1 cellular context compared by ENCODE assay signal in the genomic region with DNA sequence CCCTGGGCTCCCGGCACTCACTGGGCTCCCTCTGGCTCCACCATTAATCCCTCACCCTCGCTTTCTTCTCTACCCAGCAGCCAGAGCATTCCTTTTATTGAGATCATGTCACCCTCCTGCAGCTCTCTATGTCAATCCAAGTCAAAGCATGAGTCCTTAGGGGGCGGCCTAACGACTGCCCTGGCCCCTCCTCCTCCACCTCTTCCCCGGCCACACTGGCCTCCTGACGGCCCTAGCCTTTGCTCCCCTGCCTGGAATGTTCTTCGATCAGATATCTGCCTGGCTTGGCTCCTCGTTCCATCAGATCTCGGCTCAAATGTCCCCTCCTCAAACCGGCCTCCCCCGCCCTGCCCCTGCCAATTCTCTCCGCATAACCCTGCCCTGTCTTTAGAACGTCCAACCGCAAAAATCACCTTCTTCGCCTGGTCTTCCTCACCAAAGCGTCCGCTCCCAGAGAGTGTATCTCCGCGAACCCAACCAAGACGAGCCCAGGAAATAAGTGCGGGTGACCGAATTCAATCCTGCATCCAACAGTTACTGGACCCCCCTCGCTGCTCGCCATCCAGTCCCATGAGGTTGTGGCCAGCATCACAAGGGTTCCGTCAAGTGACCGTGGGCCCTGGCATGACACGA.
TF ChIP-seq lines count a peak whose summit lies in the region.

No MANE protein-coding gene starts in this region.

TF ChIP-seq in WTC11, 78 proteins besides CTCF, POLR2A, EP300 and RAD21 (continued from another document):
- TF ChIP-seq, protein P1, sequence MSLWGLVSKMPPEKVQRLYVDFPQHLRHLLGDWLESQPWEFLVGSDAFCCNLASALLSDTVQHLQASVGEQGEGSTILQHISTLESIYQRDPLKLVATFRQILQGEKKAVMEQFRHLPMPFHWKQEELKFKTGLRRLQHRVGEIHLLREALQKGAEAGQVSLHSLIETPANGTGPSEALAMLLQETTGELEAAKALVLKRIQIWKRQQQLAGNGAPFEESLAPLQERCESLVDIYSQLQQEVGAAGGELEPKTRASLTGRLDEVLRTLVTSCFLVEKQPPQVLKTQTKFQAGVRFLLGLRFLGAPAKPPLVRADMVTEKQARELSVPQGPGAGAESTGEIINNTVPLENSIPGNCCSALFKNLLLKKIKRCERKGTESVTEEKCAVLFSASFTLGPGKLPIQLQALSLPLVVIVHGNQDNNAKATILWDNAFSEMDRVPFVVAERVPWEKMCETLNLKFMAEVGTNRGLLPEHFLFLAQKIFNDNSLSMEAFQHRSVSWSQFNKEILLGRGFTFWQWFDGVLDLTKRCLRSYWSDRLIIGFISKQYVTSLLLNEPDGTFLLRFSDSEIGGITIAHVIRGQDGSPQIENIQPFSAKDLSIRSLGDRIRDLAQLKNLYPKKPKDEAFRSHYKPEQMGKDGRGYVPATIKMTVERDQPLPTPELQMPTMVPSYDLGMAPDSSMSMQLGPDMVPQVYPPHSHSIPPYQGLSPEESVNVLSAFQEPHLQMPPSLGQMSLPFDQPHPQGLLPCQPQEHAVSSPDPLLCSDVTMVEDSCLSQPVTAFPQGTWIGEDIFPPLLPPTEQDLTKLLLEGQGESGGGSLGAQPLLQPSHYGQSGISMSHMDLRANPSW (CRISPR knock-in tag; conservative IDR thresholded peaks at IDR 0.05; ENCODE audit: low read depth): no peak
- TF ChIP-seq, protein P2, sequence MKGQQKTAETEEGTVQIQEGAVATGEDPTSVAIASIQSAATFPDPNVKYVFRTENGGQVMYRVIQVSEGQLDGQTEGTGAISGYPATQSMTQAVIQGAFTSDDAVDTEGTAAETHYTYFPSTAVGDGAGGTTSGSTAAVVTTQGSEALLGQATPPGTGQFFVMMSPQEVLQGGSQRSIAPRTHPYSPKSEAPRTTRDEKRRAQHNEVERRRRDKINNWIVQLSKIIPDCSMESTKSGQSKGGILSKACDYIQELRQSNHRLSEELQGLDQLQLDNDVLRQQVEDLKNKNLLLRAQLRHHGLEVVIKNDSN (CRISPR knock-in tag; IDR thresholded peaks at IDR 0.05): no peak
TF ChIP-seq in WTC11: peak in this region for 0.
